Comparison of ENCODE assay signal across 1 cellular context in genomic region chr14:90399541-90400444, GRCh38.
TF ChIP-seq lines count a peak whose summit lies in the region.

No MANE protein-coding gene starts in this region.

TF ChIP-seq in K562, 482 proteins besides CTCF, POLR2A, EP300 and RAD21 (continued from another document):
- TF ChIP-seq REST (CRISPR knock-in tag; IDR thresholded peaks at IDR 0.05; ENCODE audit: low read depth), result no peak
